In the genomic region with DNA sequence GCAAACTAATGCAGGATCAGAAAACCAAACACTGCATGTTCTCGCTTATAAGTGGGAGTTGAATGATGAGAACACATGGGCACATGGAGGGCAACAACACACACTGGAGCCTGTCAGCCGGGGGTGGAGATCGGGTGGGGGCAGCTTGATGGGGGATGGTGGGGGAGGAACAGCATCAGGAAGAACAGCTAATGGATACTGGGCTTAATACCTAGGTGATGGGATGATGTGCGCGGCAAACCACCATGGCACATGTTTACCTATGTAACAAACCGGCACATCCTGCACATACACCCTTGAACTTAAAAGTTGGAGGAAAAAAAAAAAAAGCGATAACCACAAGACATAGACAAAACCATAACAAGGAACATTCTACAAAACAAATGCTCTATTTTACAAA, we compare ENCODE assay signal across 24 cellular contexts. TPM values are rescaled to one million over a fixed set of nuclear protein-coding genes. Genes with fewer than 3 reads are reported as not detected.
DNase-seq lines count a peak whose midpoint lies in the region; FAIRE-seq and TF ChIP-seq lines count a peak whose summit lies in the region.
"Had no signal": no experiment of that assay in that cellular context is flagged by ENCODE, and none has a peak within 500 bp of the region (broad histone marks: within the 10 kb centered on the region; RNA-seq: fewer than 3 reads in every experiment).

No MANE protein-coding gene starts in this region.

- H3K4me1 Mint-ChIP-seq in activated T-cell treated with anti-CD3 and anti-CD28 coated beads, Interleukin-2, amount 50 U/mL, for 24 hours (ENCODE audit: low read depth) = peaks cover 32% of the 10 kb centered on the region
- peaks cover 9% of the 10 kb centered on the region for H3K4me1 Mint-ChIP-seq in activated T-helper 2 cell treated with anti-CD3 and anti-CD28 coated beads, Interferon-gamma antibody, Interleukin-2, Interleukin-4, amounts not matched to agents 10 μg/mL and 5 μg/mL and 100 μg/mL, durations not matched to agents 14 hours and 24 hours and 36 hours (ENCODE audit: low read depth)

- H3K9me3 ChIP-seq in neutrophil = no peaks in the 10 kb centered on the region
- H3K9me3 ChIP-seq: right lobe of liver had no signal

- intact Hi-C loops in activated T-helper 2 cell treated with anti-CD3 and anti-CD28 coated beads, Interferon-gamma antibody, Interleukin-2, Interleukin-4, amounts not matched to agents 10 μg/mL and 5 μg/mL and 100 μg/mL, durations not matched to agents 14 hours and 24 hours and 36 hours (cut with micrococcal nuclease) = no loop called here

- H3K4me1 ChIP-seq in neutrophil (ENCODE audit: control insufficient read depth in 1 of 2, insufficient read depth in 1 of 2, low read depth in 1 of 2, low read length in 1 of 2) = peaks cover 5 to 39% of the 10 kb centered on the region in 2 experiments
- H3K4me1 ChIP-seq: parathyroid adenoma, right lobe of liver had no signal

- no peak for TF ChIP-seq CTCF in neutrophil (IDR thresholded peaks at IDR 0.05)

- no peaks in the 10 kb centered on the region for H3K27me3 Mint-ChIP-seq in activated T-cell treated with anti-CD3 and anti-CD28 coated beads, Interleukin-2, amount 50 U/mL, for 24 hours
- no peaks in the 10 kb centered on the region for H3K27me3 Mint-ChIP-seq in activated T-helper 2 cell treated with anti-CD3 and anti-CD28 coated beads, Interferon-gamma antibody, Interleukin-2, Interleukin-4, amounts not matched to agents 10 μg/mL and 5 μg/mL and 100 μg/mL, durations not matched to agents 14 hours and 24 hours and 36 hours (ENCODE audit: low read depth)
- H3K27me3 Mint-ChIP-seq: naive B cell had no signal

- no peaks in the 10 kb centered on the region for H3K9me3 Mint-ChIP-seq in activated T-cell treated with anti-CD3 and anti-CD28 coated beads, Interleukin-2, amount 50 U/mL, for 24 hours
- peaks cover 13% of the 10 kb centered on the region for H3K9me3 Mint-ChIP-seq in activated T-helper 2 cell treated with anti-CD3 and anti-CD28 coated beads, Interferon-gamma antibody, Interleukin-2, Interleukin-4, amounts not matched to agents 10 μg/mL and 5 μg/mL and 100 μg/mL, durations not matched to agents 14 hours and 24 hours and 36 hours

- H3K4me3 Mint-ChIP-seq in activated T-cell treated with anti-CD3 and anti-CD28 coated beads, Interleukin-2, amount 50 U/mL, for 24 hours = peak overlapping the region; percentile 69
- no peak overlapping the region for H3K4me3 Mint-ChIP-seq in activated T-helper 2 cell treated with anti-CD3 and anti-CD28 coated beads, Interferon-gamma antibody, Interleukin-2, Interleukin-4, amounts not matched to agents 10 μg/mL and 5 μg/mL and 100 μg/mL, durations not matched to agents 14 hours and 24 hours and 36 hours (ENCODE audit: low read depth)

- peak overlapping the region; percentile 63 for H3K27ac ChIP-seq in neutrophil
- H3K27ac ChIP-seq: esophagus squamous epithelium, parathyroid adenoma, right lobe of liver, tibial nerve had no signal

- no peaks in the 10 kb centered on the region for H3K27me3 ChIP-seq in neutrophil
- H3K27me3 ChIP-seq: esophagus squamous epithelium, right lobe of liver, tibial nerve had no signal

- peaks cover 31% of the 10 kb centered on the region for H3K36me3 Mint-ChIP-seq in activated T-cell treated with anti-CD3 and anti-CD28 coated beads, Interleukin-2, amount 50 U/mL, for 24 hours (ENCODE audit: low read depth)
- peaks cover 45% of the 10 kb centered on the region for H3K36me3 Mint-ChIP-seq in activated T-helper 2 cell treated with anti-CD3 and anti-CD28 coated beads, Interferon-gamma antibody, Interleukin-2, Interleukin-4, amounts not matched to agents 10 μg/mL and 5 μg/mL and 100 μg/mL, durations not matched to agents 14 hours and 24 hours and 36 hours (ENCODE audit: low read depth)

- H3K4me3 ChIP-seq in neutrophil (ENCODE audit: low read depth in 1 of 2, low read length in 1 of 2) = no peak overlapping the region
- H3K4me3 ChIP-seq: esophagus squamous epithelium, GM12878, right lobe of liver, tibial nerve had no signal

- H3K36me3 ChIP-seq in neutrophil = peaks cover 32% of the 10 kb centered on the region
- H3K36me3 ChIP-seq: right lobe of liver had no signal

- H3K27ac Mint-ChIP-seq in activated T-cell treated with anti-CD3 and anti-CD28 coated beads, Interleukin-2, amount 50 U/mL, for 24 hours = peak overlapping the region; percentile 88
- H3K27ac Mint-ChIP-seq in activated T-helper 2 cell treated with anti-CD3 and anti-CD28 coated beads, Interferon-gamma antibody, Interleukin-2, Interleukin-4, amounts not matched to agents 10 μg/mL and 5 μg/mL and 100 μg/mL, durations not matched to agents 14 hours and 24 hours and 36 hours = peak overlapping the region; percentile 18

- DNase-seq in activated T-cell treated with anti-CD3 and anti-CD28 coated beads, Interleukin-2, amount 50 U/mL, for 24 hours = no peak
- no peak for DNase-seq in activated T-cell treated with anti-CD3 and anti-CD28 coated beads, Interleukin-2, amount 50 U/mL, for 48 hours
- DNase-seq in H54 (ENCODE audit: insufficient read length, low spot score) (no peak), frontal cortex (ENCODE audit: low spot score in 2 of 2) (no peak), C1 segment of cervical spinal cord (lab: John Stamatoyannopoulos, UW) (no peak), NCI-H2029 (lab: John Stamatoyannopoulos, UW) (no peak)
- DNase-seq in activated T-helper 2 cell treated with anti-CD3 and anti-CD28 coated beads, Interferon-gamma antibody, Interleukin-2, Interleukin-4, amounts not matched to agents 10 μg/mL and 5 μg/mL and 100 μg/mL, durations not matched to agents 14 hours and 24 hours and 36 hours (ENCODE audit: low spot score) = no peak
- DNase-seq: DMS53; effector memory CD4-positive, alpha-beta T cell; esophagus squamous epithelium; GF-D8; GOT3; left cardiac atrium; mesendoderm; naive B cell; NCI-H146; NCI-H2171; NCI-H526 treated with DMSO at 0.1 percent for 48 hours; right lobe of liver; SW 1271 had no signal

- peak; percentile 11 for FAIRE-seq in H54 (lab: Jason Lieb, UNC)
- FAIRE-seq in frontal cortex (lab: Jason Lieb, UNC) = no peak
- FAIRE-seq: GM12878 had no signal

- no peak for TF ChIP-seq POLR2A in H54 (IDR thresholded peaks at IDR 0.05; ENCODE audit: low read depth, low read length)

RNA-seq across cellular contexts. Expression of a gene that starts 10.4 kb away (rescaled TPM):
- total RNA-seq in activated T-helper 2 cell treated with anti-CD3 and anti-CD28 coated beads, Interferon-gamma antibody, Interleukin-2, Interleukin-4, amounts not matched to agents 10 μg/mL and 5 μg/mL and 100 μg/mL, durations not matched to agents 14 hours and 24 hours and 36 hours = 31.4 and 33.6 TPM in 2 replicates
- total RNA-seq in frontal cortex = 44.4 TPM
